In the genomic region with DNA sequence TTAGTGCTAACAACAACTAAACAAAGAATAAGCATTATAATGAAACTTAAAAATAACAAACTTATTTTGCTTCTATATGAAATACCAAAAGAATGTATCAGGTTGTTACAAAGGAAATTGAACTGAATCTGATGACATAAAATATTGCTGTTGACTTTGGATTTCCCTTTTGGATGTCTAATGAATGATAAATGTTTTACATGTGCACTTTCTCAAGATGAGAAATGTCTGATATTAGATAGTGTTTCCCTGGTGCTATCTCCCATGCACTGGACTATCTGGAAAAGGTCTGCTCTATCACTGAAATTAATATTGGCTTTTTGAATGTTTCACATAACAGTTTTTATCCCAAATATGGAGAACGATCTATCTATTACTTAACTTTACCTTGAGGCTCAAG, we compare ENCODE assay signal across 16 cellular contexts.
"Had no signal": no experiment of that assay in that cellular context is flagged by ENCODE, and none has a peak within 500 bp of the region (broad histone marks: within the 10 kb centered on the region; RNA-seq: fewer than 3 reads in every experiment).

No MANE protein-coding gene starts in this region.

- H3K9me3 Mint-ChIP-seq: T-cell had no signal

- DNase-seq: KBM-7, MV-4-11, NCI-H1048, NCI-H1436 treated with DMSO at 0.1 percent for 48 hours, NCI-H1694, NCI-H187 treated with DMSO at 0.1 percent for 48 hours, NCI-H2029 treated with DMSO at 0.1 percent for 48 hours, NCI-H2227 treated with DMSO at 0.1 percent for 48 hours, NCI-H524, NCI-H526 treated with DMSO at 0.1 percent for 48 hours, SHP77, SJCRH30, SW 1271, T-cell had no signal

- H3K4me3 ChIP-seq: SJCRH30 had no signal

- FAIRE-seq: RCC 7860 had no signal

- H3K4me1 ChIP-seq: SJCRH30 had no signal

- H3K36me3 Mint-ChIP-seq: T-cell had no signal

- H3K36me3 ChIP-seq: SJCRH30 had no signal

- H3K9me3 ChIP-seq: SJCRH30 had no signal

- H3K27ac Mint-ChIP-seq: T-cell had no signal

- H3K4me1 Mint-ChIP-seq: T-cell had no signal

- H3K4me3 Mint-ChIP-seq: T-cell had no signal

- H3K27me3 ChIP-seq: SJCRH30 had no signal

- H3K27ac ChIP-seq: RWPE1, SJCRH30 had no signal

- ATAC-seq: T-cell had no signal
